In genomic region chr2:173124441-173124840, GRCh38 we compare ENCODE assay signal across 14 cellular contexts. TPM values are rescaled to one million over a fixed set of nuclear protein-coding genes. Genes with fewer than 3 reads are reported as not detected.
DNase-seq lines count a peak whose midpoint lies in the region; ATAC-seq lines count a peak whose summit lies in the region.
"Had no signal": no experiment of that assay in that cellular context is flagged by ENCODE, and none has a peak within 500 bp of the region (broad histone marks: within the 10 kb centered on the region; RNA-seq: fewer than 3 reads in every experiment).

No MANE protein-coding gene starts in this region.

- no peaks in the 10 kb centered on the region for H3K27me3 ChIP-seq in SJCRH30
- H3K27me3 ChIP-seq in stomach smooth muscle (ENCODE audit: control insufficient read depth in 1 of 2, insufficient read depth in 2 of 2, low read length in 2 of 2): no peaks in the 10 kb centered on the region
- H3K27me3 ChIP-seq: thyroid gland had no signal

- ATAC-seq in GM18867 (IDR thresholded peaks at IDR 0.05; ENCODE audit: unreplicated experiment): no peak
- ATAC-seq: sciatic nerve had no signal

- H3K9me3 ChIP-seq in SJCRH30 (replicated peaks) (no peaks in the 10 kb centered on the region; the same call in 1 of the 2 replicates), stomach smooth muscle (ENCODE audit: control insufficient read depth in 2 of 2, low read length in 2 of 2) (no peaks in the 10 kb centered on the region)
- H3K9me3 ChIP-seq: thyroid gland had no signal

- peak overlapping the region; percentile 29; the same call in 1 of the 2 replicates for H3K27ac ChIP-seq in SJCRH30
- H3K27ac ChIP-seq in stomach smooth muscle (ENCODE audit: low read length): peak overlapping the region; percentile 41
- H3K27ac ChIP-seq: thyroid gland had no signal

- H3K9ac ChIP-seq in stomach smooth muscle (ENCODE audit: low read length in 2 of 2): no peak overlapping the region

- H3K36me3 ChIP-seq in SJCRH30: no peaks in the 10 kb centered on the region; the same call in 1 of the 2 replicates
- peaks cover 0 to 2% of the 10 kb centered on the region in 2 donors for H3K36me3 ChIP-seq in stomach smooth muscle (ENCODE audit: control insufficient read depth in 2 of 2, insufficient read depth in 2 of 2, low read length in 2 of 2)
- H3K36me3 ChIP-seq: thyroid gland had no signal

- H3K4me1 ChIP-seq in SJCRH30 (peaks cover 39% of the 10 kb centered on the region), stomach smooth muscle (ENCODE audit: control insufficient read depth, insufficient read depth, low read length) (peaks cover 14% of the 10 kb centered on the region)

- H3K4me3 ChIP-seq in SJCRH30: no peak overlapping the region
- no peak overlapping the region for H3K4me3 ChIP-seq in stomach smooth muscle (ENCODE audit: low read length in 2 of 2)
- H3K4me3 ChIP-seq: thyroid gland had no signal

- DNase-seq in DMS79 (lab: John Stamatoyannopoulos, UW): peak; percentile 34
- DNase-seq in DMS79 treated with DMSO at 0.1 percent for 48 hours (lab: John Stamatoyannopoulos, UW): no peak
- DNase-seq in SJCRH30: peak; percentile 77 to 84
- DNase-seq in glomerular visceral epithelial cell (ENCODE audit: extremely low spot score): peak; percentile 83
- no peak for DNase-seq in cerebellar nuclear complex (lab: John Stamatoyannopoulos, UW)
- DNase-seq in OCI-M2 (lab: John Stamatoyannopoulos, UW; ENCODE audit: unreplicated experiment): no peak
- DNase-seq: activated B cell treated with CpG ODN at 0.5 μM for 24 hours; activated T-cell treated with anti-CD3 and anti-CD28 coated beads, Interleukin-2, amount 50 U/mL, for 1 hour; DND-41; naive B cell had no signal

RNA-seq across cellular contexts. Expression of gene MAP3K20, which starts 48.8 kb away (rescaled TPM):
- 30.9 and 34.7 TPM in 2 replicates for total RNA-seq in SJCRH30 (2014; rRNA removed; shearing (Covaris generic))

Comparison
In these comparisons a context has a peak if more than half of its experiments do, and no peak if none do; other contexts are left out.
1. DNase-seq: peak in DMS79 (single experiment), SJCRH30 (2 of 2) and glomerular visceral epithelial cell (single experiment); none in DMS79 treated with DMSO at 0.1 percent for 48 hours (single experiment), cerebellar nuclear complex (0 of 2) and OCI-M2 (single experiment).